Comparison of ENCODE assay signal across 14 cellular contexts in the genomic region with DNA sequence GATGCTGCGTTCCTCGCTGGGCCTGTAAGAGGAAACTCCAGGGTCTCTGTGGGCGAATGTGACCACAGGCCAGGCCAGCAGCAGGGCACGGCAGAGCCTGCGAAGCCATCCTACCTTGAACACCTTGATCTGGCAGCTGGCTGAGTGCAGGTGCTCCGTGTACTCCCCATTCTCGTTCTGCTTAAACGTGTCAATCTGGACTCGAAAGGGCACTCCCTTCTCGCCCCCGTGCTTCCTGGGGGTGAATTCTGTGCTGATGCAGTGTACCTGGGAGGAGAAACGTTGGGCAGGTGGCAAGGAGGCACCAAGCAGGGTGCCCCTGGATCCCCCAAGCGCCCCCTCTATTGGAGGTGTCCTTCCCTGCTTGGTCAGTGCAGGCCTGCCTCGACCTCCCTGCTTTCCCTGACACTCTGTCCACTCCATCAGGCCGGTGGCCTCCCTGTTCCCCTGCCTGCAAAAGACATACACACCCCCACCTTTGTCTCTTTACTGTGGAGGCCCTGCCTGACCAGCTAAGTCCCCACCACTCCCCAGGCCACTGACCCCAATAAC. TPM values are rescaled to one million over a fixed set of nuclear protein-coding genes. Genes with fewer than 3 reads are reported as not detected.
A peak's percentile ranks its signal among the peaks of the same experiment; 100 is the strongest.
DNase-seq lines count a peak whose midpoint lies in the region; ATAC-seq and TF ChIP-seq lines count a peak whose summit lies in the region.
"Had no signal": no experiment of that assay in that cellular context is flagged by ENCODE, and none has a peak within 500 bp of the region (broad histone marks: within the 10 kb centered on the region; RNA-seq: fewer than 3 reads in every experiment).

No MANE protein-coding gene starts in this region.

- H3K27ac Mint-ChIP-seq in natural killer cell treated with Interleukin-12 subunit alpha and Interleukin-12 subunit beta and Interleukin-15 and Interleukin-18, amount 100 ng/mL, for 72 hours = no peak overlapping the region
- no peak overlapping the region for H3K27ac Mint-ChIP-seq in natural killer cell
- H3K27ac Mint-ChIP-seq in neural crest cell (ENCODE audit: unreplicated experiment) = peak overlapping the region; percentile 71
- H3K27ac Mint-ChIP-seq: B cell; CD4-positive, alpha-beta memory T cell had no signal

- TF ChIP-seq CTCF in natural killer cell (IDR thresholded peaks at IDR 0.05) = no peak
- TF ChIP-seq CTCF in neural crest cell (conservative IDR thresholded peaks at IDR 0.05) = no peak
- no peak for TF ChIP-seq CTCF in sigmoid colon (IDR thresholded peaks at IDR 0.05)

- ATAC-seq in natural killer cell treated with Interleukin-12 subunit alpha and Interleukin-12 subunit beta and Interleukin-15 and Interleukin-18, amount 100 ng/mL, for 72 hours = no peak
- no peak for ATAC-seq in natural killer cell
- ATAC-seq: GM12878 had no signal

- no peak for TF ChIP-seq EP300 in sigmoid colon (IDR thresholded peaks at IDR 0.05)

- no peaks in the 10 kb centered on the region for H3K9me3 Mint-ChIP-seq in natural killer cell treated with Interleukin-12 subunit alpha and Interleukin-12 subunit beta and Interleukin-15 and Interleukin-18, amount 100 ng/mL, for 72 hours
- H3K9me3 Mint-ChIP-seq in natural killer cell (no peaks in the 10 kb centered on the region), neural crest cell (no peaks in the 10 kb centered on the region)
- H3K9me3 Mint-ChIP-seq: CD4-positive, alpha-beta memory T cell had no signal

- no peak overlapping the region for H3K4me3 Mint-ChIP-seq in natural killer cell treated with Interleukin-12 subunit alpha and Interleukin-12 subunit beta and Interleukin-15 and Interleukin-18, amount 100 ng/mL, for 72 hours
- H3K4me3 Mint-ChIP-seq in natural killer cell = no peak overlapping the region
- H3K4me3 Mint-ChIP-seq in neural crest cell = no peak overlapping the region
- H3K4me3 Mint-ChIP-seq: B cell; CD4-positive, alpha-beta memory T cell had no signal

- H3K4me1 Mint-ChIP-seq in natural killer cell treated with Interleukin-12 subunit alpha and Interleukin-12 subunit beta and Interleukin-15 and Interleukin-18, amount 100 ng/mL, for 72 hours (ENCODE audit: low read depth in 2 of 2) = no peaks in the 10 kb centered on the region
- no peaks in the 10 kb centered on the region for H3K4me1 Mint-ChIP-seq in natural killer cell
- H3K4me1 Mint-ChIP-seq in neural crest cell = no peaks in the 10 kb centered on the region
- H3K4me1 Mint-ChIP-seq: B cell; CD4-positive, alpha-beta memory T cell had no signal

- H3K4me1 ChIP-seq in sigmoid colon = no peaks in the 10 kb centered on the region
- H3K4me1 ChIP-seq: HAP-1 had no signal

- H3K27me3 Mint-ChIP-seq in natural killer cell treated with Interleukin-12 subunit alpha and Interleukin-12 subunit beta and Interleukin-15 and Interleukin-18, amount 100 ng/mL, for 72 hours = no peaks in the 10 kb centered on the region
- H3K27me3 Mint-ChIP-seq in natural killer cell (ENCODE audit: low read depth in 2 of 2) = no peaks in the 10 kb centered on the region
- H3K27me3 Mint-ChIP-seq in neural crest cell (ENCODE audit: low read depth) = peaks cover 3% of the 10 kb centered on the region
- H3K27me3 Mint-ChIP-seq: B cell; CD4-positive, alpha-beta memory T cell had no signal

- WGBS in sigmoid colon, 2 donors = 86 to 88% methylated on average over 15 of the region's 15 CpGs

- H3K4me3 ChIP-seq in sigmoid colon (no peak overlapping the region), MG63 (no peak overlapping the region)
- H3K4me3 ChIP-seq: GM12878, GM23248, HAP-1 had no signal

- H3K27ac ChIP-seq in sigmoid colon = no peak overlapping the region
- H3K27ac ChIP-seq: GM23248 had no signal

- no peaks in the 10 kb centered on the region for H3K36me3 Mint-ChIP-seq in natural killer cell treated with Interleukin-12 subunit alpha and Interleukin-12 subunit beta and Interleukin-15 and Interleukin-18, amount 100 ng/mL, for 72 hours
- H3K36me3 Mint-ChIP-seq in natural killer cell = no peaks in the 10 kb centered on the region
- no peaks in the 10 kb centered on the region for H3K36me3 Mint-ChIP-seq in neural crest cell (ENCODE audit: low read depth)
- H3K36me3 Mint-ChIP-seq: CD4-positive, alpha-beta memory T cell had no signal

- TF ChIP-seq POLR2A in sigmoid colon (IDR thresholded peaks at IDR 0.05) = no peak

- H3K36me3 ChIP-seq in sigmoid colon (no peaks in the 10 kb centered on the region), MG63 (no peaks in the 10 kb centered on the region)
- H3K36me3 ChIP-seq: HAP-1 had no signal

- peak; percentile 35 for DNase-seq in natural killer cell treated with Interleukin-12 subunit alpha and Interleukin-12 subunit beta and Interleukin-15 and Interleukin-18, amount 100 ng/mL, for 72 hours (ENCODE audit: low spot score)
- DNase-seq in natural killer cell (no peak), neural crest cell (ENCODE audit: low read depth, low spot score) (no peak), sigmoid colon (peak; percentile 29), hepatic stellate cell (ENCODE audit: low spot score) (no peak), MG63 (no peak)
- no peak for DNase-seq in stimulated activated naive CD4-positive, alpha-beta T cell (lab: John Stamatoyannopoulos, UW)
- DNase-seq: C1 segment of cervical spinal cord; CD4-positive, alpha-beta memory T cell; DMS79; GM23248 had no signal

- H3K27me3 ChIP-seq in sigmoid colon = no peaks in the 10 kb centered on the region
- H3K27me3 ChIP-seq in MG63 = no peaks in the 10 kb centered on the region

- intact Hi-C loops in natural killer cell (cut with micrococcal nuclease) (no loop called here), sigmoid colon (cut with DNase I) (no loop called here)

- H3K9me3 ChIP-seq in sigmoid colon (no peaks in the 10 kb centered on the region), MG63 (no peaks in the 10 kb centered on the region)
- H3K9me3 ChIP-seq: HAP-1 had no signal

RNA-seq across cellular contexts. Expression of gene TFCP2L1, which starts 38.2 kb away (rescaled TPM):
- under 1 TPM; 0.19 to 0.33 TPM for total RNA-seq in natural killer cell treated with Interleukin-12 subunit alpha and Interleukin-12 subunit beta and Interleukin-15 and Interleukin-18, amount 100 ng/mL, for 72 hours
- total RNA-seq in natural killer cell = 1 to 10 TPM in 1 of 3 donors, under 1 TPM in 2; 0.72 to 1.8 (median 0.85) TPM
- not detected in 2 replicates for total RNA-seq in neural crest cell
- under 1 TPM; 0.14 to 0.55 (median 0.43) TPM for total RNA-seq in sigmoid colon
- polyA plus RNA-seq in sigmoid colon = 10 to 100 TPM in 2 of 3 donors, 1 to 10 TPM in 1; 7.2 to 35.5 (median 29.1) TPM
- 0.03 TPM in 1 of 2 replicates, not detected in the other for total RNA-seq in MG63 (2014; rRNA removed; shearing (Covaris generic); ENCODE audit: low replicate concordance)
- total RNA-seq: B cell, GM23248 had no signal
- polyA plus RNA-seq: CD4-positive, alpha-beta memory T cell; GM23248 had no signal

Comparison
In these comparisons a context has a peak if more than half of its experiments do, and no peak if none do; other contexts are left out.
1. DNase-seq: peak in natural killer cell treated with Interleukin-12 subunit alpha and Interleukin-12 subunit beta and Interleukin-15 and Interleukin-18, amount 100 ng/mL, for 72 hours (single experiment) and sigmoid colon (single experiment); none in natural killer cell (single experiment), neural crest cell (single experiment), stimulated activated naive CD4-positive, alpha-beta T cell (0 of 6), hepatic stellate cell (single experiment) and MG63 (single experiment).